Comparison of ENCODE assay signal across 10 cellular contexts in genomic region chr1:245888809-245889208, GRCh38.
DNase-seq lines count a peak whose midpoint lies in the region; ATAC-seq and TF ChIP-seq lines count a peak whose summit lies in the region.
"Had no signal": no experiment of that assay in that cellular context is flagged by ENCODE, and none has a peak within 500 bp of the region (broad histone marks: within the 10 kb centered on the region; RNA-seq: fewer than 3 reads in every experiment).

No MANE protein-coding gene starts in this region.

- H3K4me2 ChIP-seq in Karpas-422 (ENCODE audit: low read depth, low read length, poor library complexity, severe bottlenecking) = no peak overlapping the region

- no peak overlapping the region for H3K27ac Mint-ChIP-seq in activated T-helper 17 cell treated with anti-CD3 and anti-CD28 coated beads, Interleukin-2, amount 50 U/mL, for 72 hours
- no peak overlapping the region for H3K27ac Mint-ChIP-seq in stimulated activated effector memory CD8-positive, alpha-beta T cell treated with anti-CD3 and anti-CD28 coated beads, Interleukin-12 subunit alpha, Interleukin-12 subunit beta, amount 100 ng/mL, for 72 hours

- H3K4me3 ChIP-seq in Karpas-422 (ENCODE audit: low read length) (no peak overlapping the region), adrenal gland (no peak overlapping the region), right lobe of liver (no peak overlapping the region)
- H3K4me3 ChIP-seq: HAP-1, SK-N-MC had no signal

- intact Hi-C loops in adrenal gland (cut with DNase I) = no loop called here
- intact Hi-C loops in right lobe of liver (cut with DNase I) = no loop called here

- no peaks in the 10 kb centered on the region for H3K4me1 Mint-ChIP-seq in activated T-helper 17 cell treated with anti-CD3 and anti-CD28 coated beads, Interleukin-2, amount 50 U/mL, for 72 hours
- no peaks in the 10 kb centered on the region for H3K4me1 Mint-ChIP-seq in stimulated activated effector memory CD8-positive, alpha-beta T cell treated with anti-CD3 and anti-CD28 coated beads, Interleukin-12 subunit alpha, Interleukin-12 subunit beta, amount 100 ng/mL, for 72 hours

- 55 to 78% (median 58%) methylated on average over 2 of the region's 2 CpGs for WGBS in adrenal gland, 4 donors
- WGBS in right lobe of liver (ENCODE audit: insufficient coverage, low coverage, low lambda C conversion rate, missing lambda C conversion rate) = 15% methylated on average over 2 of the region's 2 CpGs

- no peak overlapping the region for H3K9ac ChIP-seq in Karpas-422 (ENCODE audit: low read length)

- H3K9me3 ChIP-seq in Karpas-422 (ENCODE audit: low read length) (no peaks in the 10 kb centered on the region), adrenal gland (replicated peaks in 1 of 3) (no peaks in the 10 kb centered on the region), right lobe of liver (no peaks in the 10 kb centered on the region)
- H3K9me3 ChIP-seq: HAP-1 had no signal

- no peak overlapping the region for H3K4me3 Mint-ChIP-seq in activated T-helper 17 cell treated with anti-CD3 and anti-CD28 coated beads, Interleukin-2, amount 50 U/mL, for 72 hours
- no peak overlapping the region for H3K4me3 Mint-ChIP-seq in stimulated activated effector memory CD8-positive, alpha-beta T cell treated with anti-CD3 and anti-CD28 coated beads, Interleukin-12 subunit alpha, Interleukin-12 subunit beta, amount 100 ng/mL, for 72 hours

- H2AFZ ChIP-seq in Karpas-422 (ENCODE audit: low read length) = no peak overlapping the region

- H3K27ac ChIP-seq in Karpas-422 (ENCODE audit: low read length) (no peak overlapping the region), adrenal gland (no peak overlapping the region), right lobe of liver (no peak overlapping the region)
- H3K27ac ChIP-seq: SK-N-MC had no signal

- DNase-seq in EL = peak; percentile 52
- peak; percentile 74 for DNase-seq in Karpas-422
- peak in 2 of 7 donors; percentile 28 to 41 for DNase-seq in adrenal gland
- no peak for DNase-seq in right lobe of liver
- DNase-seq in NCI-H1930 (lab: John Stamatoyannopoulos, UW) = no peak
- DNase-seq in stimulated activated effector memory CD8-positive, alpha-beta T cell treated with anti-CD3 and anti-CD28 coated beads, Interleukin-12 subunit alpha, Interleukin-12 subunit beta, amount 100 ng/mL, for 72 hours (ENCODE audit: low spot score in 2 of 2) = no peak

- TF ChIP-seq POLR2A in adrenal gland (IDR thresholded peaks at IDR 0.05) (no peak), right lobe of liver (IDR thresholded peaks at IDR 0.05) (no peak)

- no peaks in the 10 kb centered on the region for H3K79me2 ChIP-seq in Karpas-422 (ENCODE audit: low read length)

- no peaks in the 10 kb centered on the region for H3K27me3 Mint-ChIP-seq in activated T-helper 17 cell treated with anti-CD3 and anti-CD28 coated beads, Interleukin-2, amount 50 U/mL, for 72 hours

- H3K36me3 Mint-ChIP-seq in activated T-helper 17 cell treated with anti-CD3 and anti-CD28 coated beads, Interleukin-2, amount 50 U/mL, for 72 hours (ENCODE audit: low read depth) = no peaks in the 10 kb centered on the region
- H3K36me3 Mint-ChIP-seq in stimulated activated effector memory CD8-positive, alpha-beta T cell treated with anti-CD3 and anti-CD28 coated beads, Interleukin-12 subunit alpha, Interleukin-12 subunit beta, amount 100 ng/mL, for 72 hours = no peaks in the 10 kb centered on the region

- no peaks in the 10 kb centered on the region for H3K9me2 ChIP-seq in Karpas-422 (replicated peaks; ENCODE audit: insufficient read depth, low read length)

- no peaks in the 10 kb centered on the region for H3K36me3 ChIP-seq in Karpas-422 (ENCODE audit: insufficient read depth, low read length)
- no peaks in the 10 kb centered on the region for H3K36me3 ChIP-seq in adrenal gland (replicated peaks in 1 of 2)
- H3K36me3 ChIP-seq in right lobe of liver = no peaks in the 10 kb centered on the region
- H3K36me3 ChIP-seq: HAP-1 had no signal

- H3K4me1 ChIP-seq in Karpas-422 (ENCODE audit: low read length) (no peaks in the 10 kb centered on the region), adrenal gland (replicated peaks in 1 of 2) (no peaks in the 10 kb centered on the region), right lobe of liver (no peaks in the 10 kb centered on the region)

- H3K27me3 ChIP-seq in Karpas-422 (ENCODE audit: low read length) = no peaks in the 10 kb centered on the region
- no peaks in the 10 kb centered on the region for H3K27me3 ChIP-seq in adrenal gland
- no peaks in the 10 kb centered on the region for H3K27me3 ChIP-seq in right lobe of liver

- H3K9me3 Mint-ChIP-seq in activated T-helper 17 cell treated with anti-CD3 and anti-CD28 coated beads, Interleukin-2, amount 50 U/mL, for 72 hours = peaks cover 4% of the 10 kb centered on the region
- H3K9me3 Mint-ChIP-seq in stimulated activated effector memory CD8-positive, alpha-beta T cell treated with anti-CD3 and anti-CD28 coated beads, Interleukin-12 subunit alpha, Interleukin-12 subunit beta, amount 100 ng/mL, for 72 hours = peaks cover 5% of the 10 kb centered on the region

- no peaks in the 10 kb centered on the region for H4K20me1 ChIP-seq in Karpas-422 (ENCODE audit: insufficient read depth, low read depth, low read length)

- ATAC-seq in right lobe of liver = peak; percentile 82 to 91 (median 88)
- no peak for ATAC-seq in activated T-helper 17 cell treated with anti-CD3 and anti-CD28 coated beads, Interleukin-2, amount 50 U/mL, for 72 hours (replicated peaks)
- no peak for ATAC-seq in HG02763 (IDR thresholded peaks at IDR 0.05; ENCODE audit: unreplicated experiment)
- no peak for ATAC-seq in stimulated activated effector memory CD8-positive, alpha-beta T cell treated with anti-CD3 and anti-CD28 coated beads, Interleukin-12 subunit alpha, Interleukin-12 subunit beta, amount 100 ng/mL, for 72 hours

- peak in 5 of 6 experiments; percentile 20 to 52 (median 39) for TF ChIP-seq CTCF in adrenal gland (IDR thresholded peaks at IDR 0.05)
- TF ChIP-seq CTCF in right lobe of liver (IDR thresholded peaks at IDR 0.05) = peak; percentile 45 to 55 (median 50)

Comparison
In these comparisons a context has a peak if more than half of its experiments do, and no peak if none do; other contexts are left out.
1. DNase-seq: peak in EL (single experiment) and Karpas-422 (single experiment); none in right lobe of liver (0 of 3), NCI-H1930 (0 of 2) and stimulated activated effector memory CD8-positive, alpha-beta T cell treated with anti-CD3 and anti-CD28 coated beads, Interleukin-12 subunit alpha, Interleukin-12 subunit beta, amount 100 ng/mL, for 72 hours (0 of 2).
2. ATAC-seq: peak in right lobe of liver (4 of 4); none in activated T-helper 17 cell treated with anti-CD3 and anti-CD28 coated beads, Interleukin-2, amount 50 U/mL, for 72 hours (single experiment), HG02763 (single experiment) and stimulated activated effector memory CD8-positive, alpha-beta T cell treated with anti-CD3 and anti-CD28 coated beads, Interleukin-12 subunit alpha, Interleukin-12 subunit beta, amount 100 ng/mL, for 72 hours (single experiment).